Comparison of ENCODE assay signal across 2 cellular contexts in the genomic region with DNA sequence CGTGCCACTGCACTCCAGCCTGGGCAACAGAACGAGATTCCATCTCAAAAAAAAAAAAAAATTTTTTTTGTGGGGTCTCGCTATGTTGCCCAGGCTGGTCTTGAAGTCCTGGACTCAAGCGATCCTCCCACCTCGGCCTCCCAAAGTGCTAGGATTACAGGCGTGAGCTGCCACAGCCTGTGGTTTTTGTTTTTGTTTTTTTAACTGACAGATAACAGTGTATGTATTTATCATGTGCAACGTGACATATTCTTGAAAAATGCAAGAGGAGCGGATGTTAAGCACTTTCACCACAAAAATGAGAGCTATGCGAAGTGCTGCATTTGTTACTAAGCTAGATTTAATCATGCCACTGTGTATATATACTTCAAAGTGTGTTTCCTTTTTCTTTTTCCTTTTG.
TF ChIP-seq lines count a peak whose summit lies in the region.

No MANE protein-coding gene starts in this region.

TF ChIP-seq in K562, 482 proteins besides CTCF, POLR2A, EP300 and RAD21 (continued from another document):
- TF ChIP-seq TCFL5 (CRISPR knock-in tag; conservative IDR thresholded peaks at IDR 0.05), result no peak
- peak; percentile 91 for TF ChIP-seq ZNF121 (CRISPR knock-in tag; conservative IDR thresholded peaks at IDR 0.05)
- TF ChIP-seq CBFB (CRISPR knock-in tag; IDR thresholded peaks at IDR 0.05), result no peak

TF ChIP-seq in GM12891, 5 proteins besides CTCF, POLR2A, EP300 and RAD21 (continued from another document):
- TF ChIP-seq TAF1 (IDR thresholded peaks at IDR 0.05; ENCODE audit: low read depth, low read length) (no peak), SPI1 (IDR thresholded peaks at IDR 0.05; ENCODE audit: low read depth, low read length) (no peak), POU2F2 (IDR thresholded peaks at IDR 0.05; ENCODE audit: low read depth, low read length) (no peak)
